In the genomic region with DNA sequence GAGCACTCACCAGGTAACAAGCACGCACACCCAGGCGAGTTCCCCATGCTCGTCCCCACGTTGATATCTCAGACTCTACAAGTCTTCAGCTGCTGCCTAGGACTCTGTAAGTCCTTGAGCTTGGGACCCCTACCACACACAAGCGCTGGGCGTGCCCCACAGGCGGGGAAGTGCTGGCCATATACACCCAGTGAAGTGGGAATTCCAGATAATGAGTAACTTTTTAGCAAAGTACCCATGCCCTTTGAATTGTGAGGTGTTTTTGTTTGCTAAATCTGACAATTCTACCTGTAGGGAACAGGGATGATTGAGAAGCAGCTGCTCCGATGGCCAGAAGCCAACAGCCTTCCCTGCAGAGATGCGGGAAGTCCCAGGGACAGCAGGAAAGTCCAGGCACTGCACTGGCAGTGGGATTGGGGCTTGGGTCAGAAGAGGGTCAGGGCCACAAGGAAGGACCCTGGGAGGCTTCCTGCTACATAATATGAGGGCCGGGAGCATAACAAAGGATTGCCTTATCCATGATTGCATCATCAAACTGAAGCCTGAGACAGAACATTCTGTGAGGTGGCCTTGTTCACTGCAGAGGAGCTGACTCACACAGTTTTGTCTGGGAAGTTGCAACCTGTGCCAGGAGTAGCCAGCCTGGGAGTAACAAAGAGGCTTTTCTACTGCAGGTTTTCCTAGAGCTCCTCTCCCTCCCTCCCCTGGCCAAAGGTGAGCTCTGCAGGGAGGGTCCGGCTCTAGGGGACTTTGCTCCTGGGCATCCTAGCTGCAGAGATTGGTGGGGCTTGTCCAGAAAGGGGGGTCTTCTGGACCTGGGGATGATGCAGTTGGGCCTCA, we compare ENCODE assay signal across 1 cellular context.
A peak's percentile ranks its signal among the peaks of the same experiment; 100 is the strongest.
TF ChIP-seq lines count a peak whose summit lies in the region.

No MANE protein-coding gene starts in this region.

TF ChIP-seq in IMR-90, 13 proteins besides CTCF, POLR2A, EP300 and RAD21 (continued from another document):
- TF ChIP-seq, protein P1, sequence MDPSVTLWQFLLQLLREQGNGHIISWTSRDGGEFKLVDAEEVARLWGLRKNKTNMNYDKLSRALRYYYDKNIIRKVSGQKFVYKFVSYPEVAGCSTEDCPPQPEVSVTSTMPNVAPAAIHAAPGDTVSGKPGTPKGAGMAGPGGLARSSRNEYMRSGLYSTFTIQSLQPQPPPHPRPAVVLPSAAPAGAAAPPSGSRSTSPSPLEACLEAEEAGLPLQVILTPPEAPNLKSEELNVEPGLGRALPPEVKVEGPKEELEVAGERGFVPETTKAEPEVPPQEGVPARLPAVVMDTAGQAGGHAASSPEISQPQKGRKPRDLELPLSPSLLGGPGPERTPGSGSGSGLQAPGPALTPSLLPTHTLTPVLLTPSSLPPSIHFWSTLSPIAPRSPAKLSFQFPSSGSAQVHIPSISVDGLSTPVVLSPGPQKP (IDR thresholded peaks at IDR 0.05; ENCODE audit: borderline replicate concordance, low read depth, low read length) = no peak
- TF ChIP-seq, protein P2, sequence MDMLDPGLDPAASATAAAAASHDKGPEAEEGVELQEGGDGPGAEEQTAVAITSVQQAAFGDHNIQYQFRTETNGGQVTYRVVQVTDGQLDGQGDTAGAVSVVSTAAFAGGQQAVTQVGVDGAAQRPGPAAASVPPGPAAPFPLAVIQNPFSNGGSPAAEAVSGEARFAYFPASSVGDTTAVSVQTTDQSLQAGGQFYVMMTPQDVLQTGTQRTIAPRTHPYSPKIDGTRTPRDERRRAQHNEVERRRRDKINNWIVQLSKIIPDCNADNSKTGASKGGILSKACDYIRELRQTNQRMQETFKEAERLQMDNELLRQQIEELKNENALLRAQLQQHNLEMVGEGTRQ (IDR thresholded peaks at IDR 0.05; ENCODE audit: low read depth, low read length) = no peak
- TF ChIP-seq BHLHE40 (IDR thresholded peaks at IDR 0.05; ENCODE audit: low read depth, low read length) (no peak), MAZ (IDR thresholded peaks at IDR 0.05; ENCODE audit: borderline replicate concordance, low read depth, low read length) (peak; percentile 28; the same call in 1 of the 2 replicates), MXI1 (IDR thresholded peaks at IDR 0.05; ENCODE audit: borderline replicate concordance, low read depth, low read length) (no peak), RFX5 (IDR thresholded peaks at IDR 0.05; ENCODE audit: low read depth, low read length) (no peak), SMC3 (IDR thresholded peaks at IDR 0.05; ENCODE audit: low read depth, low read length) (no peak), NFE2L2 (IDR thresholded peaks at IDR 0.05; ENCODE audit: low read depth, low read length) (peak; percentile 44; the same call in 1 of the 2 replicates), CHD1 (IDR thresholded peaks at IDR 0.05; ENCODE audit: low read depth, low read length) (no peak), FOS (IDR thresholded peaks at IDR 0.05; ENCODE audit: low read depth, low read length) (peak; percentile 85), MAFK (IDR thresholded peaks at IDR 0.05; ENCODE audit: low read depth, low read length) (0 out of 2 replicates have a peak, but pooled peaks have one; percentile 34), RCOR1 (IDR thresholded peaks at IDR 0.05; ENCODE audit: insufficient replicate concordance, low read length) (no peak)
